8 cellular contexts compared by ENCODE assay signal in the genomic region with DNA sequence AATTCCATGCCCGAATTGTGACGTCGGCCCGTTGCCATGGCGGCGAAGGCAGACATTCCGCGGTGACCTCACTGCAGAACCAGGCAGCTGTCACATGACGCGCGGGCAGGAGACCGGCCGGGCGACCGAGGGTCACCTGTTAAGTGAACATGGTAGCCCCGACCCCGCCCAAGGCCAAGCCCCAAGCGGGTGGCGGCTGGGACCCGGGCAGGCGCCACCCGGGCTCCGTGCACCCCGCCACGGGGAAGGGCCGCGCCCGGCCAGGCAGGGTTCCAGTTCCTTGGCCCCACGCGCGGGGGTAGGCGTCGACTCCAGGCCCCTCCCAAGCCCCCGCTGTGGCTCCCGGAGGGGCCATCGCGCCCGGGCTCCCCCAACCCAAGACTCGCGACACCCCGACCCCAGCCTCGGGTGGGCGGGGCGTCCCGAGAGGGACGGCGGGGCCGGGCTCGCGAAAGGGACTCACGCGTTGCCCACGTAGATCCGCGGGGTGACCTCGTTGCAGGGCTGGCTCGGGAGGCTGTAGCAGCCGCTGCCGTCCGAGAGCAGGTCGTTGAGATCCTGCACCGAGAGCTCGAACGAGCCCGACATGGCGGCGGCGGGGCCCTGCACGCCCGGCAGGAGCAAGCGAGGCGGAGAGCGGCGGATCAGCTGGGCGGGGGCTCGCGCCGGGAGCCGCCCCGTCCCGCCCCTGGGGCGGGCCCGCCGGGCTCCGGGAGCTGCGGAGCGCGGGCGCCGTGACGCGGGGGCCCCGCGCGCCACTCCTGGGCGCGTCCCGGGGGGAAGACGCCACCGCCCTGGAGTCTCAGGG. TPM values are rescaled to one million over a fixed set of nuclear protein-coding genes. Genes with fewer than 3 reads are reported as not detected.
DNase-seq lines count a peak whose midpoint lies in the region; ATAC-seq, FAIRE-seq and TF ChIP-seq lines count a peak whose summit lies in the region.

A gene (minus strand): TSS at position 641 of the 808 bp plus-strand sequence. CDS start 53 bp downstream, at position 588.

- no peaks in the 10 kb centered on the region for H3K27me3 ChIP-seq in WERI-Rb-1 (ENCODE audit: insufficient read depth, low read depth, severe bottlenecking)
- no peaks in the 10 kb centered on the region for H3K27me3 ChIP-seq in mammary epithelial cell (ENCODE audit: insufficient read depth, low read length)

- H3K27ac ChIP-seq in WERI-Rb-1 (peak within 1 kb of the TSS; percentile 91), mammary epithelial cell (ENCODE audit: insufficient read depth, low read depth, low read length) (peak within 1 kb of the TSS; percentile 93)

- BruUV-seq in mammary epithelial cell (replicated peaks; lab: Mats Ljungman, UMichigan): TSS peak; percentile 48

- H4K20me1 ChIP-seq in mammary epithelial cell (ENCODE audit: insufficient read depth, low read length): no peaks in the 10 kb centered on the region

- DNase-seq in GM12891 (ENCODE audit: insufficient read length, low spot score): peak; percentile 92
- peak; percentile 24 for DNase-seq in NCI-H2081 treated with DMSO at 0.1 percent for 48 hours (lab: John Stamatoyannopoulos, UW)
- DNase-seq in WERI-Rb-1: peak; percentile 93
- peak; percentile 88 for DNase-seq in mammary epithelial cell
- peak; percentile 60 for DNase-seq in skeletal muscle cell (ENCODE audit: low read depth)

- peak within 1 kb of the TSS; percentile 97 for H2AFZ ChIP-seq in mammary epithelial cell (ENCODE audit: low read depth, low read length)

- ATAC-seq in HG02763 (IDR thresholded peaks at IDR 0.05; ENCODE audit: unreplicated experiment) (peak; percentile 87), HG02840 (IDR thresholded peaks at IDR 0.05; ENCODE audit: low FRiP score, unreplicated experiment) (no peak)

- dilution Hi-C loops in mammary epithelial cell (cut with HindIII; ENCODE audit: low sequenced_read_pairs): no loop called here

- 6% methylated on average over 19 of the region's 100 CpGs for WGBS in mammary epithelial cell (ENCODE audit: low coverage, missing lambda C conversion rate)

- H3K36me3 ChIP-seq in WERI-Rb-1 (peaks cover 36% of the 10 kb centered on the region), mammary epithelial cell (ENCODE audit: insufficient read depth, low read length) (peaks cover 5% of the 10 kb centered on the region)

- peak within 1 kb of the TSS; percentile 93 for H3K9ac ChIP-seq in mammary epithelial cell (ENCODE audit: insufficient read depth, low read length)

- H3K4me2 ChIP-seq in mammary epithelial cell (ENCODE audit: insufficient read depth, low read depth, low read length): peak within 1 kb of the TSS; percentile 95

- TF ChIP-seq CTCF in WERI-Rb-1 (IDR thresholded peaks at IDR 0.05; ENCODE audit: low read depth, low read length) (no peak), mammary epithelial cell (conservative IDR thresholded peaks at IDR 0.05 in 1 of 2, IDR thresholded peaks at IDR 0.05 in 1 of 2; ENCODE audit: extremely low read depth in 1 of 2, insufficient read depth in 1 of 2, low read depth in 1 of 2, low read length in 2 of 2) (no peak)

- in situ Hi-C loops in mammary epithelial cell (cut with MboI; ENCODE audit: low sequenced_read_pairs in 2 of 2): no loop called here

- TF ChIP-seq POLR2A in GM12891 (IDR thresholded peaks at IDR 0.05; ENCODE audit: low read depth, low read length): 0 out of 2 replicates have a peak, but pooled peaks have one; percentile 47

- FAIRE-seq in GM12891 (lab: Jason Lieb, UNC): peak; percentile 82

- H3K4me3 ChIP-seq in WERI-Rb-1 (ENCODE audit: low read depth, low read length) (peak within 1 kb of the TSS; percentile 90), mammary epithelial cell (replicated peaks in 1 of 3; ENCODE audit: insufficient read depth in 1 of 3, low read depth in 2 of 3, low read length in 3 of 3) (peak within 1 kb of the TSS; percentile 80 to 97 (median 89)), iPS-18c (ENCODE audit: insufficient read depth, low read depth, low read length) (peak within 1 kb of the TSS; percentile 94), skeletal muscle cell (ENCODE audit: low read depth, low read length) (peak within 1 kb of the TSS; percentile 85)

- intact Hi-C loops in mammary epithelial cell (cut with micrococcal nuclease): no loop called here

- CTCF ChIA-PET in mammary epithelial cell (lab: Charles Lee; ENCODE audit: low non-redundant PET): no interaction called here

- peaks cover 10% of the 10 kb centered on the region for H3K4me1 ChIP-seq in mammary epithelial cell (ENCODE audit: insufficient read depth, low read length)

- H3K79me2 ChIP-seq in mammary epithelial cell (ENCODE audit: insufficient read depth, low read length): peaks cover 31% of the 10 kb centered on the region

- H3K9me3 ChIP-seq in WERI-Rb-1 (ENCODE audit: severe bottlenecking): no peaks in the 10 kb centered on the region
- no peaks in the 10 kb centered on the region for H3K9me3 ChIP-seq in mammary epithelial cell (replicated peaks; ENCODE audit: insufficient read depth, low read length)
- H3K9me3 ChIP-seq in iPS-18c (ENCODE audit: control insufficient read depth, insufficient read depth, low read length): no peaks in the 10 kb centered on the region

TF ChIP-seq in GM12891, 5 proteins besides CTCF, POLR2A, EP300 and RAD21:
- TF ChIP-seq TAF1 (IDR thresholded peaks at IDR 0.05; ENCODE audit: low read depth, low read length) (no peak), POLR2AphosphoS5 (IDR thresholded peaks at IDR 0.05; ENCODE audit: low read depth, low read length) (no peak), SPI1 (IDR thresholded peaks at IDR 0.05; ENCODE audit: low read depth, low read length) (no peak), PAX5 (IDR thresholded peaks at IDR 0.05; ENCODE audit: insufficient read depth, low read length, severe bottlenecking) (no peak), POU2F2 (IDR thresholded peaks at IDR 0.05; ENCODE audit: low read depth, low read length) (no peak)

RNA-seq across cellular contexts. Expression of the gene that starts here (rescaled TPM):
- 5.9 TPM for polyA plus RNA-seq in GM12891 (2012; ENCODE audit: low read depth, missing spikeins)
- total RNA-seq in mammary epithelial cell: 10 to 100 TPM; 41.7 to 78.9 TPM
- 30.4 TPM for polyA plus RNA-seq in mammary epithelial cell
- polyA minus RNA-seq in mammary epithelial cell: 50.5 TPM

Comparison
In these comparisons a context has a peak if more than half of its experiments do, and no peak if none do; other contexts are left out.
1. DNase-seq: peak in every context shown above with its lines; median percentile 93 in WERI-Rb-1; 92 in GM12891; 88 in mammary epithelial cell; 60 in skeletal muscle cell; 24 in NCI-H2081 treated with DMSO at 0.1 percent for 48 hours.